10 cellular contexts compared by ENCODE assay signal in the genomic region with DNA sequence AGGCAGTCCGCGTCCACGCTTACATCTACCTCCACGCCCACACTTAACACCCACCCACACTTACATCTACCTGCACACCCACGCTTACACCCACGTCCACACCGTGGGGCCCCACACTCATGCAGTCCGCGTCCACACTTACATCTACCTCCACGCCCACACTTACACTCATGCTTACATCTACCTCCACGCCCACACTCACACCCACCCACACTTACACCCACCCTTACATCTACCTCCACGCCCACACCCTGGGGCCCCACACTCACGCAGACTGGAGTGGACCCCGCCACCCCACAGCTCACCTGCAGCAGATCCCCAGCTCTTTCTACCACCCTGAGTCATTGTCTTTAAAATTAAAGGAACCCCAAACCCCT. TPM values are rescaled to one million over a fixed set of nuclear protein-coding genes. Genes with fewer than 3 reads are reported as not detected.
DNase-seq lines count a peak whose midpoint lies in the region; ATAC-seq and TF ChIP-seq lines count a peak whose summit lies in the region.
"Had no signal": no experiment of that assay in that cellular context is flagged by ENCODE, and none has a peak within 500 bp of the region (broad histone marks: within the 10 kb centered on the region; RNA-seq: fewer than 3 reads in every experiment).

No MANE protein-coding gene starts in this region.

- peak; percentile 70 for ATAC-seq in stimulated activated naive CD8-positive, alpha-beta T cell treated with anti-CD3 and anti-CD28 coated beads, Interleukin-15, Interleukin-2, amounts not matched to agents 100 U/mL and 50 U/mL, for 24 hours
- ATAC-seq in GM21360 (IDR thresholded peaks at IDR 0.05; ENCODE audit: unreplicated experiment): no peak

- H3K27me3 Mint-ChIP-seq in chondrocyte (ENCODE audit: low read depth): no peaks in the 10 kb centered on the region
- H3K27me3 Mint-ChIP-seq: activated B cell treated with CpG ODN at 0.5 μM for 24 hours had no signal

- peaks cover 10% of the 10 kb centered on the region for H3K9me3 Mint-ChIP-seq in chondrocyte (ENCODE audit: low read depth)
- H3K9me3 Mint-ChIP-seq: activated B cell treated with CpG ODN at 0.5 μM for 24 hours had no signal

- H3K27ac Mint-ChIP-seq in chondrocyte (ENCODE audit: unreplicated experiment): no peak overlapping the region
- H3K27ac Mint-ChIP-seq: activated B cell treated with CpG ODN at 0.5 μM for 24 hours had no signal

- peak; percentile 79 for DNase-seq in activated effector memory CD4-positive, alpha-beta T cell treated with anti-CD3 and anti-CD28 coated beads, Interleukin-2, amount 50 U/mL, for 16 hours
- DNase-seq in activated effector memory CD4-positive, alpha-beta T cell treated with Interleukin-2 at 50 U/mL for 16 hours: no peak
- peak; percentile 99 for DNase-seq in chondrocyte (ENCODE audit: low spot score)
- DNase-seq in pulmonary artery endothelial cell (ENCODE audit: low read depth, low spot score): peak; percentile 13
- peak; percentile 70 for DNase-seq in stimulated activated naive CD8-positive, alpha-beta T cell treated with anti-CD3 and anti-CD28 coated beads, Interleukin-15, Interleukin-2, amounts not matched to agents 100 U/mL and 50 U/mL, for 24 hours
- DNase-seq in HuH-7 (ENCODE audit: low spot score): no peak
- DNase-seq in dedifferentiated amniotic fluid mesenchymal stem cell (ENCODE audit: extremely low spot score): no peak
- DNase-seq: activated B cell treated with CpG ODN at 0.5 μM for 24 hours, SHP77 had no signal

- H3K4me1 Mint-ChIP-seq in chondrocyte (ENCODE audit: low read depth): no peaks in the 10 kb centered on the region
- H3K4me1 Mint-ChIP-seq: activated B cell treated with CpG ODN at 0.5 μM for 24 hours had no signal

- no peak overlapping the region for H3K4me3 Mint-ChIP-seq in chondrocyte (ENCODE audit: unreplicated experiment)
- H3K4me3 Mint-ChIP-seq: activated B cell treated with CpG ODN at 0.5 μM for 24 hours had no signal

- H3K36me3 Mint-ChIP-seq in chondrocyte (ENCODE audit: low read depth): peaks cover 32% of the 10 kb centered on the region

- TF ChIP-seq CTCF in chondrocyte (IDR thresholded peaks at IDR 0.05): no peak

RNA-seq across cellular contexts. Expression of a gene that starts 32.4 kb away (rescaled TPM):
- total RNA-seq in chondrocyte (9.9 to 13.9 TPM (median 13.2 TPM) in 3 replicates), pulmonary artery endothelial cell (10.9 and 15.6 TPM in 2 replicates)

RNA-seq across cellular contexts. Expression of a gene that starts 32.6 kb away (rescaled TPM):
- total RNA-seq in chondrocyte: 10.2 to 14.4 TPM (median 13.2 TPM) in 3 replicates
- total RNA-seq in pulmonary artery endothelial cell: 9.2 and 9.3 TPM in 2 replicates

RNA-seq across cellular contexts. Expression of a gene that starts 56.8 kb away (rescaled TPM):
- total RNA-seq in chondrocyte: 15.8 to 17.9 TPM (median 17.2 TPM) in 3 replicates
- 12.5 and 15.1 TPM in 2 replicates for total RNA-seq in pulmonary artery endothelial cell

Comparison
In these comparisons a context has a peak if more than half of its experiments do, and no peak if none do; other contexts are left out.
1. DNase-seq: peak in activated effector memory CD4-positive, alpha-beta T cell treated with anti-CD3 and anti-CD28 coated beads, Interleukin-2, amount 50 U/mL, for 16 hours (single experiment), chondrocyte (single experiment), pulmonary artery endothelial cell (single experiment) and stimulated activated naive CD8-positive, alpha-beta T cell treated with anti-CD3 and anti-CD28 coated beads, Interleukin-15, Interleukin-2, amounts not matched to agents 100 U/mL and 50 U/mL, for 24 hours (single experiment); none in activated effector memory CD4-positive, alpha-beta T cell treated with Interleukin-2 at 50 U/mL for 16 hours (single experiment), HuH-7 (single experiment) and dedifferentiated amniotic fluid mesenchymal stem cell (single experiment).